Comparison of ENCODE assay signal across 8 cellular contexts in genomic region chr11:7020183-7020917, GRCh38. TPM values are rescaled to one million over a fixed set of nuclear protein-coding genes. Genes with fewer than 3 reads are reported as not detected.
A peak's percentile ranks its signal among the peaks of the same experiment; 100 is the strongest.
DNase-seq lines count a peak whose midpoint lies in the region; ATAC-seq, FAIRE-seq and TF ChIP-seq lines count a peak whose summit lies in the region.

TSS of gene NLRP14 (plus strand) at chr11:7020479. CDS start at chr11:7038587, 18,108 bp downstream.
TSS of gene ZNF214 (minus strand) at chr11:7020346. CDS start at chr11:7002835, 17,511 bp downstream.

- no peaks in the 10 kb centered on the region for H3K9me3 ChIP-seq in Caco-2
- no peaks in the 10 kb centered on the region for H3K9me3 ChIP-seq in heart left ventricle
- no peaks in the 10 kb centered on the region for H3K9me3 ChIP-seq in osteoblast (ENCODE audit: low read depth, low read length)

- H3K4me2 ChIP-seq in osteoblast (ENCODE audit: insufficient read depth, low read length), result peak within 1 kb of the TSS; percentile 90

- intact Hi-C loops in Caco-2 (cut with micrococcal nuclease; ENCODE audit: unreplicated experiment) (no loop called here), heart left ventricle (cut with DNase I) (no loop called here)

- H3K4me1 ChIP-seq in Caco-2 (0 out of 2 replicates have a peak, but pooled peaks cover 5% of the 10 kb centered on the region), heart left ventricle (peaks cover 0 to 19% (median 8%) of the 10 kb centered on the region in 12 donors), osteoblast (ENCODE audit: insufficient read depth, low read length) (peaks cover 8% of the 10 kb centered on the region)

- POLR2A ChIA-PET in Caco-2 (lab: Charles Lee), result interaction anchor here (0.5 kb wide), 1 partner anchor 83 kb away, joined by 6 read pairs; no protein-coding TSS in a partner anchor

- peaks cover 5% of the 10 kb centered on the region for H3K4me1 Mint-ChIP-seq in Caco-2 (ENCODE audit: low read depth, unreplicated experiment)

- H3K27me3 Mint-ChIP-seq in Caco-2 (ENCODE audit: insufficient read depth, unreplicated experiment), result peaks cover 6% of the 10 kb centered on the region

- H3K27ac ChIP-seq in angular gyrus (ENCODE audit: low read depth, low read length) (peak within 1 kb of the TSS; percentile 68), heart left ventricle (peak within 1 kb of the TSS in 9 of 12 donors; percentile 30 to 84 (median 59)), osteoblast (ENCODE audit: low read depth, low read length) (peak within 1 kb of the TSS; percentile 79)

- ATAC-seq in heart left ventricle, result peak; percentile 96 to 100 (median 100)

- peak; percentile 80 for FAIRE-seq in H54 (lab: Jason Lieb, UNC)

- CTCF ChIA-PET in Caco-2 (lab: Charles Lee), result interaction anchor here (1.4 kb wide), 1 partner anchor 208 kb away, joined by 4 read pairs; no protein-coding TSS in a partner anchor

- DNase-seq in Caco-2 (peak; percentile 88 to 96), H54 (ENCODE audit: insufficient read length, low spot score) (peak; percentile 94), NCI-H2196 treated with DMSO at 0.1 percent for 48 hours (lab: John Stamatoyannopoulos, UW; ENCODE audit: unreplicated experiment) (peak; percentile 88), heart left ventricle (peak; percentile 90 to 93 (median 92)), osteoblast (ENCODE audit: insufficient read length, low spot score, missing footprints) (peak; percentile 94), NCI-H1694 (lab: John Stamatoyannopoulos, UW) (no peak)
- no peak for DNase-seq in activated effector memory CD4-positive, alpha-beta T cell treated with Interleukin-2 at 50 U/mL for 16 hours

- H4K20me1 ChIP-seq in osteoblast (ENCODE audit: insufficient read depth, low read length), result no peaks in the 10 kb centered on the region

- peak within 1 kb of the TSS; percentile 87 for H3K27ac Mint-ChIP-seq in Caco-2 (ENCODE audit: unreplicated experiment)

- H3K36me3 Mint-ChIP-seq in Caco-2 (ENCODE audit: insufficient read depth, unreplicated experiment), result peaks cover 6% of the 10 kb centered on the region

- H3K4me3 ChIP-seq in Caco-2 (ENCODE audit: low read depth, low read length) (peak within 1 kb of the TSS; percentile 40), heart left ventricle (peak within 1 kb of the TSS; percentile 35 to 81 (median 64)), osteoblast (ENCODE audit: insufficient read depth, low read length) (peak within 1 kb of the TSS; percentile 83)

- H3K36me3 ChIP-seq in Caco-2 (ENCODE audit: control insufficient read depth, insufficient read depth, low read length) (no peaks in the 10 kb centered on the region), heart left ventricle (no peaks in the 10 kb centered on the region), osteoblast (ENCODE audit: insufficient read depth, low read length) (no peaks in the 10 kb centered on the region)

- no TSS peak for BruUV-seq in Caco-2 (replicated peaks; lab: Mats Ljungman, UMichigan)

- H3K27me3 ChIP-seq in Caco-2 (replicated peaks; ENCODE audit: control insufficient read depth, insufficient read depth, low read length) (no peaks in the 10 kb centered on the region), heart left ventricle (peaks cover 0 to 6% (median 0%) of the 10 kb centered on the region in 9 donors), osteoblast (ENCODE audit: insufficient read depth, low read length) (peaks cover 4% of the 10 kb centered on the region)

- H3K79me2 ChIP-seq in osteoblast (ENCODE audit: insufficient read depth, low read length), result no peaks in the 10 kb centered on the region

- H2AFZ ChIP-seq in osteoblast (ENCODE audit: low read length), result peak within 1 kb of the TSS; percentile 99

- TF ChIP-seq POLR2A in H54 (IDR thresholded peaks at IDR 0.05; ENCODE audit: low read depth, low read length) (peak; percentile 67), heart left ventricle (IDR thresholded peaks at IDR 0.05) (no peak)

- WGBS in heart left ventricle, 4 donors, result 1 to 5% (median 2%) methylated on average over 24 to 47 of the region's 47 CpGs

- H3K9me3 Mint-ChIP-seq in Caco-2 (ENCODE audit: unreplicated experiment), result no peaks in the 10 kb centered on the region

- peak within 1 kb of the TSS; percentile 87 for H3K4me3 Mint-ChIP-seq in Caco-2 (ENCODE audit: unreplicated experiment)

- TF ChIP-seq CTCF in Caco-2 (IDR thresholded peaks at IDR 0.05; ENCODE audit: insufficient read depth in 1 of 2, low read depth in 1 of 2, low read length in 1 of 2, severe bottlenecking in 1 of 2, unreplicated experiment in 1 of 2) (no peak), heart left ventricle (IDR thresholded peaks at IDR 0.05) (no peak), osteoblast (IDR thresholded peaks at IDR 0.05; ENCODE audit: extremely low read depth, low read depth, low read length) (no peak)

RNA-seq across cellular contexts. Expression of gene NLRP14, which starts in this region (rescaled TPM):
- total RNA-seq in Caco-2 (2022), result not detected in 2 replicates
- not detected for total RNA-seq in heart left ventricle
- polyA plus RNA-seq in heart left ventricle, result not detected
- under 0.01 TPM in 1 of 2 replicates, not detected in the other for total RNA-seq in osteoblast

RNA-seq across cellular contexts. Expression of gene ZNF214, which starts in this region (rescaled TPM):
- total RNA-seq in Caco-2 (2022) (0.16 and 0.70 TPM in 2 replicates), heart left ventricle (1 to 10 TPM in 4 of 9 donors, under 1 TPM in 5; 0.69 to 2.0 (median 0.98) TPM), osteoblast (3.6 and 4.7 TPM in 2 replicates)
- under 1 TPM; 0.23 to 0.91 TPM for polyA plus RNA-seq in heart left ventricle

Comparison
In these comparisons a context has a peak if more than half of its experiments do, and no peak if none do; other contexts are left out.
1. Peak in DNase-seq and H3K4me3 ChIP-seq in Caco-2; RNA of the genes that start here not detected or under 1 TPM.
2. DNase-seq: peak in H54 (single experiment), NCI-H2196 treated with DMSO at 0.1 percent for 48 hours (single experiment), heart left ventricle (5 of 5) and osteoblast (single experiment); none in NCI-H1694 (single experiment) and activated effector memory CD4-positive, alpha-beta T cell treated with Interleukin-2 at 50 U/mL for 16 hours (single experiment).
3. Peak in every context shown above with its lines, with median percentiles within 50 percentile points of each other: H3K4me3 ChIP-seq and H3K27ac ChIP-seq.